Comparison of ENCODE assay signal across 8 cellular contexts in the genomic region with DNA sequence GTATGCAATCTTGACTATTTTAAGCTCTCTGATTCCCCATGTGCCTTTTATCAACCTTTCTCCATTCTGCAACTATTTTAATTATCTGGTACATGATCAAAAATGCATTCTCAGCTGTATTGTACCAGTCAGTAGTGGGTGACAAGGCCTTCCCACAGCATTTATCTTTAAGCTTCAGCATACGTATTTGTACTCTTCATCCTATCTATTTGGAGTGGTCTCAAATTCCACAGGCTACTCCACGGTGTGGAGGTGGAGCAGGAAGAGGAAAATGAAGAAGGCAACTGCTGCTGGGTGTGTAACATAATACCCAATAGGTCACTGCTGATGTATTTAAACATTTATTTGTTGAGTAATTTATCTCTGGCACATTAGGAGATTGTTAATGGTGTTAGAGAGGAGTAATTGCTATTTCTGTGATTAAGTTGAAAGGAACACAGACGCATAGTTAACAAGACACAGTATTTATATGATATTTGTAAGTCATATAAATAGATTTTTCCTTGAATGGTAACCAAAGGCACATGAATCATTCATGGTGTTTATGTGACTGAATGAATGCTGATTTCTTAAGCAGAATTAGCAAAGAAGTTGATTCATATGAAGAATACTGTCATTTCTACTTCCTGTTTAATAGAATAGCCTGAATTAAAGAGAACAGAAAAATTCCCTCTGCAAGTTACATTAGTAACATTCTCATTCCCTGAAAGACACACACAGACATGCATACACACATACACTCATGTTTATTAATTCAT.
A peak's percentile ranks its signal among the peaks of the same experiment; 100 is the strongest.
DNase-seq lines count a peak whose midpoint lies in the region; ATAC-seq, FAIRE-seq and TF ChIP-seq lines count a peak whose summit lies in the region.

No MANE protein-coding gene starts in this region.

- H3K9ac ChIP-seq in astrocyte (ENCODE audit: low read length) (no peak overlapping the region), skeletal muscle tissue (ENCODE audit: low read depth in 1 of 3, low read length in 3 of 3) (no peak overlapping the region)

- H3K36me3 Mint-ChIP-seq in activated CD4-positive, alpha-beta T cell treated with anti-CD3 and anti-CD28 coated beads, Interleukin-2, amount 10 ng/mL, durations not matched to agents 24 days and 14 days (ENCODE audit: low read depth) = no peaks in the 10 kb centered on the region
- H3K36me3 Mint-ChIP-seq in astrocyte (ENCODE audit: low read depth, unreplicated experiment) (no peaks in the 10 kb centered on the region), GM23338 (ENCODE audit: low read depth) (no peaks in the 10 kb centered on the region)

- H3K4me3 Mint-ChIP-seq in activated CD4-positive, alpha-beta T cell treated with anti-CD3 and anti-CD28 coated beads, Interleukin-2, amount 10 ng/mL, durations not matched to agents 24 days and 14 days = no peak overlapping the region
- H3K4me3 Mint-ChIP-seq in astrocyte (ENCODE audit: unreplicated experiment) (no peak overlapping the region), GM23338 (no peak overlapping the region)

- H3K27ac Mint-ChIP-seq in activated CD4-positive, alpha-beta T cell treated with anti-CD3 and anti-CD28 coated beads, Interleukin-2, amount 10 ng/mL, durations not matched to agents 24 days and 14 days = peak overlapping the region; percentile 49
- H3K27ac Mint-ChIP-seq in astrocyte (ENCODE audit: unreplicated experiment) (no peak overlapping the region), GM23338 (no peak overlapping the region)

- peak overlapping the region; percentile 12 for H3K4me2 ChIP-seq in astrocyte (ENCODE audit: low read length)
- no peak overlapping the region for H3K4me2 ChIP-seq in GM23338

- H3K4me1 ChIP-seq in astrocyte (ENCODE audit: insufficient read depth, low read length) (peaks cover 24% of the 10 kb centered on the region), skeletal muscle tissue (ENCODE audit: control insufficient read depth in 3 of 3, insufficient read depth in 3 of 3, low read length in 3 of 3) (peaks cover 5 to 20% (median 11%) of the 10 kb centered on the region in 3 donors), GM23338 (ENCODE audit: insufficient read depth) (no peaks in the 10 kb centered on the region)

- peak; percentile 49 for FAIRE-seq in astrocyte (lab: Jason Lieb, UNC)

- peak overlapping the region; percentile 38 for H3K27ac ChIP-seq in astrocyte (ENCODE audit: low read depth, low read length)
- peak overlapping the region; percentile 7 for H3K27ac ChIP-seq in skeletal muscle tissue (ENCODE audit: low read depth, low read length)
- no peak overlapping the region for H3K27ac ChIP-seq in GM23338 (ENCODE audit: low read depth)

- no peak for DNase-seq in activated CD4-positive, alpha-beta T cell treated with anti-CD3 and anti-CD28 coated beads, Interleukin-2, amount 10 ng/mL, durations not matched to agents 24 days and 14 days
- no peak for DNase-seq in activated CD4-positive, alpha-beta T cell treated with anti-CD3 and anti-CD28 coated beads, Interleukin-2, amount 50 U/mL, for 1 hour
- DNase-seq in MV-4-11 (lab: John Stamatoyannopoulos, UW) = peak; percentile 45
- peak; percentile 92 for DNase-seq in astrocyte (ENCODE audit: low read depth)
- no peak for DNase-seq in hippocampal formation (lab: John Stamatoyannopoulos, UW)
- no peak for DNase-seq in GM23338 (ENCODE audit: low spot score)
- no peak for DNase-seq in T-helper 9 cell

- H3F3A ChIP-seq in GM23338 (replicated peaks; ENCODE audit: low read depth) = no peaks in the 10 kb centered on the region

- H3K36me3 ChIP-seq in astrocyte (ENCODE audit: insufficient read depth, low read length) = no peaks in the 10 kb centered on the region
- H3K36me3 ChIP-seq in skeletal muscle tissue (ENCODE audit: control insufficient read depth in 3 of 3, insufficient read depth in 3 of 3, low read length in 3 of 3) = no peaks in the 10 kb centered on the region
- H3K36me3 ChIP-seq in GM23338 (ENCODE audit: insufficient read depth) = no peaks in the 10 kb centered on the region

- no peak overlapping the region for H3K4me3 ChIP-seq in astrocyte (ENCODE audit: insufficient read depth, low read depth, low read length)
- no peak overlapping the region for H3K4me3 ChIP-seq in skeletal muscle tissue (ENCODE audit: low read length in 3 of 3)
- no peak overlapping the region for H3K4me3 ChIP-seq in GM23338

- no peaks in the 10 kb centered on the region for H3K27me3 ChIP-seq in astrocyte (ENCODE audit: insufficient read depth, low read length)
- no peaks in the 10 kb centered on the region for H3K27me3 ChIP-seq in skeletal muscle tissue (ENCODE audit: control insufficient read depth in 3 of 3, insufficient read depth in 3 of 3, low read length in 3 of 3)
- H3K27me3 ChIP-seq in GM23338 (ENCODE audit: insufficient read depth) = no peaks in the 10 kb centered on the region

- intact Hi-C loops in activated CD4-positive, alpha-beta T cell treated with anti-CD3 and anti-CD28 coated beads, Interleukin-2, amount 10 ng/mL, durations not matched to agents 24 days and 14 days (cut with micrococcal nuclease) = loop anchor here (5.0 to 10.0 kb wide), 2 partner anchors 50 to 52 kb away; no protein-coding TSS in a partner anchor

- H3K79me2 ChIP-seq in astrocyte (ENCODE audit: insufficient read depth, low read length) (no peaks in the 10 kb centered on the region), GM23338 (replicated peaks; ENCODE audit: insufficient read depth) (no peaks in the 10 kb centered on the region)

- TF ChIP-seq CTCF in astrocyte (IDR thresholded peaks at IDR 0.05; ENCODE audit: insufficient read depth, low read depth, low read length) (no peak), GM23338 (conservative IDR thresholded peaks at IDR 0.05; ENCODE audit: low read depth in 2 of 2) (no peak)

- no peaks in the 10 kb centered on the region for H3K27me3 Mint-ChIP-seq in activated CD4-positive, alpha-beta T cell treated with anti-CD3 and anti-CD28 coated beads, Interleukin-2, amount 10 ng/mL, durations not matched to agents 24 days and 14 days
- H3K27me3 Mint-ChIP-seq in astrocyte (ENCODE audit: low read depth, unreplicated experiment) (no peaks in the 10 kb centered on the region), GM23338 (ENCODE audit: insufficient read depth, low read depth, poor library complexity) (no peaks in the 10 kb centered on the region)

- 0 out of 2 replicates have a peak, but pooled peaks cover 11% of the 10 kb centered on the region for H3K9me2 ChIP-seq in GM23338 (ENCODE audit: insufficient read depth)

- H2AFZ ChIP-seq in astrocyte (ENCODE audit: low read depth, low read length) (peak overlapping the region; percentile 6), GM23338 (no peak overlapping the region)

- H3K4me1 Mint-ChIP-seq in activated CD4-positive, alpha-beta T cell treated with anti-CD3 and anti-CD28 coated beads, Interleukin-2, amount 10 ng/mL, durations not matched to agents 24 days and 14 days = peaks cover 16% of the 10 kb centered on the region
- H3K4me1 Mint-ChIP-seq in astrocyte (ENCODE audit: low read depth, unreplicated experiment) = peaks cover 6% of the 10 kb centered on the region
- peaks cover 3% of the 10 kb centered on the region; the same call in 1 of the 3 replicates for H3K4me1 Mint-ChIP-seq in GM23338

- H3K9me3 ChIP-seq in astrocyte (ENCODE audit: insufficient read depth, low read depth, low read length) (no peaks in the 10 kb centered on the region), skeletal muscle tissue (ENCODE audit: control insufficient read depth in 3 of 3, low read length in 3 of 3) (no peaks in the 10 kb centered on the region)

- no peak for ATAC-seq in GM23338

- H4K20me1 ChIP-seq in astrocyte (ENCODE audit: insufficient read depth, low read length) = no peaks in the 10 kb centered on the region
- H4K20me1 ChIP-seq in GM23338 (replicated peaks; ENCODE audit: insufficient read depth) = no peaks in the 10 kb centered on the region

- peaks cover 8% of the 10 kb centered on the region for H3K9me3 Mint-ChIP-seq in activated CD4-positive, alpha-beta T cell treated with anti-CD3 and anti-CD28 coated beads, Interleukin-2, amount 10 ng/mL, durations not matched to agents 24 days and 14 days
- H3K9me3 Mint-ChIP-seq in astrocyte (ENCODE audit: unreplicated experiment) (peaks cover 1% of the 10 kb centered on the region), GM23338 (no peaks in the 10 kb centered on the region)

TF ChIP-seq in GM23338, 12 proteins besides CTCF, POLR2A, EP300 and RAD21 (continues in another document):
- TF ChIP-seq NANOG (IDR thresholded peaks at IDR 0.05; ENCODE audit: borderline replicate concordance) (no peak), POLR2AphosphoS5 (IDR thresholded peaks at IDR 0.05; ENCODE audit: low read depth) (no peak)

Comparison
In these comparisons a context has a peak if more than half of its experiments do, and no peak if none do; other contexts are left out.
1. DNase-seq: peak in MV-4-11 (single experiment) and astrocyte (single experiment); none in activated CD4-positive, alpha-beta T cell treated with anti-CD3 and anti-CD28 coated beads, Interleukin-2, amount 10 ng/mL, durations not matched to agents 24 days and 14 days (single experiment), activated CD4-positive, alpha-beta T cell treated with anti-CD3 and anti-CD28 coated beads, Interleukin-2, amount 50 U/mL, for 1 hour (single experiment), hippocampal formation (0 of 2), GM23338 (single experiment) and T-helper 9 cell (single experiment).